In the genomic region with DNA sequence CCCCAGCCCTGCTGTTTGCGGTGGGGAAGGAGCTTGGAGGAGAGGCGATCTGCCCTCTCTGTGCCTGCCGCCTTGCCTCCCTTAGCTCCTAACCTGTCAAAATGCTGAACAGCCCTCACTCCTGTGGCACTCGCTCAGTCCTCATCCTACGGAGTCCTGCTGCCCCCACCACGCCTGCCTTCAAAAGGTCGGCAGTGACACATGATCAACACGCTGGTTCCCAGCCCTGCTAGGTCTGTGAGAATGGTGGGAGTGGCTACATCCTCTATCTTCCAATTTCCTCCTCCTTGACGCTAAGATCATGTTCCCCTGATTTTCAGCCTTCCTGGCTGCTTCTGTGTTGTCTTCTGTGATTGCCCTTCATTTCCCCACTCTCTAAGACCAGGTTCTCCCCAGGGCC, we compare ENCODE assay signal across 14 cellular contexts.
DNase-seq lines count a peak whose midpoint lies in the region; ATAC-seq and TF ChIP-seq lines count a peak whose summit lies in the region.
"Had no signal": no experiment of that assay in that cellular context is flagged by ENCODE, and none has a peak within 500 bp of the region (broad histone marks: within the 10 kb centered on the region; RNA-seq: fewer than 3 reads in every experiment).

No MANE protein-coding gene starts in this region.

- 0 out of 22 replicates have a peak, but pooled peaks cover 0 to 5% (median 0%) of the 10 kb centered on the region in 11 experiments for H4K20me1 ChIP-seq in BLaER1 treated with 17β-estradiol and CSF1 and Interleukin-3, amounts not matched to agents 10 nM and 100 nM
- no peaks in the 10 kb centered on the region for H4K20me1 ChIP-seq in HCT116 (ENCODE audit: insufficient read depth)

- intact Hi-C loops in HCT116 (cut with micrococcal nuclease) (no loop called here), psoas muscle (cut with DNase I) (no loop called here)

- no peaks in the 10 kb centered on the region for H3K36me3 Mint-ChIP-seq in activated naive CD8-positive, alpha-beta T cell treated with anti-CD3 and anti-CD28 coated beads, Interleukin-2, amount 50 U/mL, for 24 hours (ENCODE audit: low read depth)
- H3K36me3 Mint-ChIP-seq: CD4-positive, alpha-beta memory T cell had no signal

- no peak for TF ChIP-seq CTCF in HCT116 (IDR thresholded peaks at IDR 0.05 in 2 of 3, conservative IDR thresholded peaks at IDR 0.05 in 1 of 3; ENCODE audit: borderline replicate concordance in 1 of 3, insufficient read depth in 1 of 3, low read depth in 2 of 3, low read length in 2 of 3)
- no peak for TF ChIP-seq CTCF in foreskin keratinocyte (conservative IDR thresholded peaks at IDR 0.05)
- TF ChIP-seq CTCF in psoas muscle (IDR thresholded peaks at IDR 0.05), result no peak

- no peak overlapping the region for H3K4me3 Mint-ChIP-seq in activated naive CD8-positive, alpha-beta T cell treated with anti-CD3 and anti-CD28 coated beads, Interleukin-2, amount 50 U/mL, for 24 hours
- H3K4me3 Mint-ChIP-seq: B cell; CD4-positive, alpha-beta memory T cell had no signal

- POLR2A ChIA-PET in HCT116 (lab: Charles Lee), result no interaction called here

- H3K27ac ChIP-seq in BLaER1 treated with 17β-estradiol and CSF1 and Interleukin-3, amounts not matched to agents 10 nM and 100 nM, result no peak overlapping the region
- H3K27ac ChIP-seq in HCT116 (ENCODE audit: low read depth, low read length) (no peak overlapping the region), foreskin keratinocyte (no peak overlapping the region), psoas muscle (no peak overlapping the region)
- H3K27ac ChIP-seq: C4-2B, HL-60 had no signal

- peak overlapping the region in 7 of 11 experiments; percentile 1 to 42 (median 14); a peak in 7 of 22 replicates for H3K4me2 ChIP-seq in BLaER1 treated with 17β-estradiol and CSF1 and Interleukin-3, amounts not matched to agents 10 nM and 100 nM
- no peak overlapping the region for H3K4me2 ChIP-seq in HCT116 (ENCODE audit: low read length)

- H3K79me2 ChIP-seq in HCT116 (ENCODE audit: insufficient read depth, low read length), result no peaks in the 10 kb centered on the region

- WGBS in psoas muscle, 3 donors, result 51 to 69% (median 68%) methylated on average over 9 of the region's 9 CpGs

- H2AFZ ChIP-seq in HCT116 (ENCODE audit: low read depth, low read length, poor library complexity, severe bottlenecking), result no peak overlapping the region

- ATAC-seq in HCT116, result no peak
- ATAC-seq in foreskin keratinocyte, result peak; percentile 34
- ATAC-seq in activated naive CD8-positive, alpha-beta T cell treated with anti-CD3 and anti-CD28 coated beads, Interleukin-2, amount 50 U/mL, for 24 hours, result no peak
- ATAC-seq in psoas muscle, result no peak
- ATAC-seq: GM12878 had no signal

- no peaks in the 10 kb centered on the region for H3K9me3 Mint-ChIP-seq in activated naive CD8-positive, alpha-beta T cell treated with anti-CD3 and anti-CD28 coated beads, Interleukin-2, amount 50 U/mL, for 24 hours
- H3K9me3 Mint-ChIP-seq: CD4-positive, alpha-beta memory T cell had no signal

- CTCF ChIA-PET in HCT116 (lab: Charles Lee), result no interaction called here

- no peaks in the 10 kb centered on the region for H3K9me2 ChIP-seq in HCT116 (ENCODE audit: insufficient read depth)

- no peak for TF ChIP-seq POLR2A in HCT116 (IDR thresholded peaks at IDR 0.05; ENCODE audit: borderline replicate concordance, extremely low read depth, insufficient read depth, insufficient read length)

- peaks cover 0 to 9% (median 5%) of the 10 kb centered on the region in 10 experiments; a peak in 7 of 20 replicates for H3K4me1 ChIP-seq in BLaER1 treated with 17β-estradiol and CSF1 and Interleukin-3, amounts not matched to agents 10 nM and 100 nM
- H3K4me1 ChIP-seq in HCT116 (ENCODE audit: control insufficient read depth in 1 of 2, insufficient read depth in 2 of 2, low read length in 2 of 2) (peaks cover 0 to 8% of the 10 kb centered on the region in 2 experiments; a peak in 1 of 4 replicates), foreskin keratinocyte (no peaks in the 10 kb centered on the region), psoas muscle (no peaks in the 10 kb centered on the region)

- no peak overlapping the region for H3K27ac Mint-ChIP-seq in activated naive CD8-positive, alpha-beta T cell treated with anti-CD3 and anti-CD28 coated beads, Interleukin-2, amount 50 U/mL, for 24 hours
- H3K27ac Mint-ChIP-seq: B cell; CD4-positive, alpha-beta memory T cell had no signal

- H3K36me3 ChIP-seq in BLaER1 treated with 17β-estradiol and CSF1 and Interleukin-3, amounts not matched to agents 10 nM and 100 nM, result no peaks in the 10 kb centered on the region
- H3K36me3 ChIP-seq in HCT116 (ENCODE audit: control insufficient read depth in 1 of 2, insufficient read depth in 2 of 2, low read length in 2 of 2) (no peaks in the 10 kb centered on the region), psoas muscle (ENCODE audit: insufficient read depth in 1 of 2, low read depth in 1 of 2) (no peaks in the 10 kb centered on the region)

- RAD21 ChIA-PET in HCT116 (lab: Charles Lee; ENCODE audit: low non-redundant PET in 1 of 2, low total read pairs in 2 of 2, uncharacterized antibody in 2 of 2, unreplicated experiment in 2 of 2), result no interaction called here

- DNase-seq in HCT116 (ENCODE audit: low read depth, low spot score), result no peak
- peak; percentile 5 for DNase-seq in SK-MEL-5 (ENCODE audit: low read depth, low spot score)
- no peak for DNase-seq in foreskin keratinocyte
- DNase-seq in activated naive CD8-positive, alpha-beta T cell treated with anti-CD3 and anti-CD28 coated beads, Interleukin-2, amount 50 U/mL, for 24 hours, result no peak
- DNase-seq in NCI-H187 (lab: John Stamatoyannopoulos, UW), result no peak
- no peak for DNase-seq in psoas muscle
- DNase-seq: CD4-positive, alpha-beta memory T cell; DMS79; HCEC 1CT had no signal

- H3K27me3 Mint-ChIP-seq in activated naive CD8-positive, alpha-beta T cell treated with anti-CD3 and anti-CD28 coated beads, Interleukin-2, amount 50 U/mL, for 24 hours, result peaks cover 6% of the 10 kb centered on the region

- no peak overlapping the region for H3K9ac ChIP-seq in BLaER1 treated with 17β-estradiol and CSF1 and Interleukin-3, amounts not matched to agents 10 nM and 100 nM
- H3K9ac ChIP-seq in HCT116 (ENCODE audit: low read length), result no peak overlapping the region

- H3K27me3 ChIP-seq in BLaER1 treated with 17β-estradiol and CSF1 and Interleukin-3, amounts not matched to agents 10 nM and 100 nM, result no peaks in the 10 kb centered on the region
- H3K27me3 ChIP-seq in HCT116 (ENCODE audit: insufficient read depth, low read length), result peaks cover 50% of the 10 kb centered on the region; the same call in 1 of the 2 replicates
- no peaks in the 10 kb centered on the region for H3K27me3 ChIP-seq in foreskin keratinocyte
- peaks cover 0 to 9% (median 2%) of the 10 kb centered on the region in 3 donors for H3K27me3 ChIP-seq in psoas muscle (ENCODE audit: insufficient read depth in 3 of 3, low read length in 2 of 3)

- BruUV-seq in HCT116 (replicated peaks; lab: Mats Ljungman, UMichigan), result no TSS peak

- H3K4me3 ChIP-seq in BLaER1 treated with 17β-estradiol and CSF1 and Interleukin-3, amounts not matched to agents 10 nM and 100 nM, result no peak overlapping the region
- H3K4me3 ChIP-seq in HCT116 (replicated peaks in 1 of 2; ENCODE audit: low read depth in 1 of 2, low read length in 2 of 2) (no peak overlapping the region), psoas muscle (no peak overlapping the region)
- H3K4me3 ChIP-seq: GM12878 had no signal

- H3K4me1 Mint-ChIP-seq in activated naive CD8-positive, alpha-beta T cell treated with anti-CD3 and anti-CD28 coated beads, Interleukin-2, amount 50 U/mL, for 24 hours, result no peaks in the 10 kb centered on the region
- H3K4me1 Mint-ChIP-seq: B cell; CD4-positive, alpha-beta memory T cell had no signal

- no peak for TF ChIP-seq RAD21 in HCT116 (IDR thresholded peaks at IDR 0.05; ENCODE audit: low read depth)

- H3K9me3 ChIP-seq in BLaER1 treated with 17β-estradiol and CSF1 and Interleukin-3, amounts not matched to agents 10 nM and 100 nM (replicated peaks in 1 of 11), result no peaks in the 10 kb centered on the region
- H3K9me3 ChIP-seq in HCT116 (ENCODE audit: control insufficient read depth in 1 of 2, insufficient read depth in 1 of 2, low read depth in 1 of 2, low read length in 2 of 2) (no peaks in the 10 kb centered on the region), psoas muscle (no peaks in the 10 kb centered on the region)

- in situ Hi-C loops in SK-MEL-5 (cut with HindIII; ENCODE audit: low pct_unique_long_range_greater_than_20kb, low sequenced_read_pairs), result no loop called here

TF ChIP-seq in HCT116, 20 proteins besides CTCF, POLR2A, EP300 and RAD21:
- TF ChIP-seq SRF (IDR thresholded peaks at IDR 0.05; ENCODE audit: low read depth), result no peak
- TF ChIP-seq, protein P1, sequence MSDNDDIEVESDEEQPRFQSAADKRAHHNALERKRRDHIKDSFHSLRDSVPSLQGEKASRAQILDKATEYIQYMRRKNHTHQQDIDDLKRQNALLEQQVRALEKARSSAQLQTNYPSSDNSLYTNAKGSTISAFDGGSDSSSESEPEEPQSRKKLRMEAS (IDR thresholded peaks at IDR 0.05), result 0 out of 2 replicates have a peak, but pooled peaks have one; percentile 15
